In genomic region chr2:237627463-237628321, GRCh38 we compare ENCODE assay signal across 8 cellular contexts. TPM values are rescaled to one million over a fixed set of nuclear protein-coding genes. Genes with fewer than 3 reads are reported as not detected.
DNase-seq lines count a peak whose midpoint lies in the region; ATAC-seq and TF ChIP-seq lines count a peak whose summit lies in the region.

A gene with protein sequence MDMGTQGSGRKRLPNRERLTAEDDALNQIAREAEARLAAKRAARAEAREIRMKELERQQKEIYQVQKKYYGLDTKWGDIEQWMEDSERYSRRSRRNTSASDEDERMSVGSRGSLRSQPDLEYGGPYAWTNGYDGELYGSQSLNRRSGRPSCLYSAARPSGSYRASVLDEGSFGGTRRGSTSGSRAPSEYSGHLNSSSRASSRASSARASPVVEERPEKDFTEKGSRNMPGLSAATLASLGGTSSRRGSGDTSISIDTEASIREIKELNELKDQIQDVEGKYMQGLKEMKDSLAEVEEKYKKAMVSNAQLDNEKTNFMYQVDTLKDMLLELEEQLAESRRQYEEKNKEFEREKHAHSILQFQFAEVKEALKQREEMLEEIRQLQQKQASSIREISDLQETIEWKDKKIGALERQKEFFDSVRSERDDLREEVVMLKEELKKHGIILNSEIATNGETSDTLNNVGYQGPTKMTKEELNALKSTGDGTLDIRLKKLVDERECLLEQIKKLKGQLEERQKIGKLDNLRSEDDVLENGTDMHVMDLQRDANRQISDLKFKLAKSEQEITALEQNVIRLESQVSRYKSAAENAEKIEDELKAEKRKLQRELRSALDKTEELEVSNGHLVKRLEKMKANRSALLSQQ (plus strand): TSS chr2:237627587. CDS start chr2:237627645, 58 bp downstream.

- POLR2A ChIA-PET in HEK293 (lab: Yijun Ruan, JAX) = no interaction called here

- H3K4me3 ChIP-seq in HEK293 (ENCODE audit: low read depth, low read length) (peak within 1 kb of the TSS; percentile 52), neutrophil (ENCODE audit: low read depth in 1 of 2, low read length in 1 of 2) (peak within 1 kb of the TSS; percentile 23 to 38)

- DNase-seq in ACHN (peak; percentile 27), head of caudate nucleus (peak in 26 of 42 donors; percentile 8 to 68 (median 35))
- no peak for DNase-seq in activated T-helper 2 cell treated with anti-CD3 and anti-CD28 coated beads, Interferon-gamma antibody, Interleukin-2, Interleukin-4, amounts not matched to agents 10 μg/mL and 5 μg/mL and 100 μg/mL, durations not matched to agents 14 hours and 24 hours and 36 hours (ENCODE audit: low spot score)

- CTCF ChIA-PET in HEK293 (lab: Yijun Ruan, JAX) = interaction anchor here (0.7 to 1.0 kb wide), 3 partner anchors 41 to 1555 kb away, joined by 3 to 4 read pairs (median 3); no protein-coding TSS in a partner anchor

- H3K4me1 ChIP-seq in HEK293 (ENCODE audit: control insufficient read depth, insufficient read depth, low read length) (no peaks in the 10 kb centered on the region; the same call in 1 of the 2 replicates), neutrophil (ENCODE audit: control insufficient read depth in 1 of 2, insufficient read depth in 1 of 2, low read depth in 1 of 2, low read length in 1 of 2) (peaks cover 26 to 31% of the 10 kb centered on the region in 2 experiments)

- in situ Hi-C loops in ACHN (cut with HindIII; ENCODE audit: low pct_ligation_motif_present, low pct_unique_long_range_greater_than_20kb, low sequenced_read_pairs) = no loop called here

- H3K27me3 ChIP-seq in neutrophil = peaks cover 99% of the 10 kb centered on the region

- H3K9me3 Mint-ChIP-seq in activated T-helper 2 cell treated with anti-CD3 and anti-CD28 coated beads, Interferon-gamma antibody, Interleukin-2, Interleukin-4, amounts not matched to agents 10 μg/mL and 5 μg/mL and 100 μg/mL, durations not matched to agents 14 hours and 24 hours and 36 hours = no peaks in the 10 kb centered on the region

- no peaks in the 10 kb centered on the region for H3K36me3 Mint-ChIP-seq in activated T-helper 2 cell treated with anti-CD3 and anti-CD28 coated beads, Interferon-gamma antibody, Interleukin-2, Interleukin-4, amounts not matched to agents 10 μg/mL and 5 μg/mL and 100 μg/mL, durations not matched to agents 14 hours and 24 hours and 36 hours (ENCODE audit: low read depth)

- H3K36me3 ChIP-seq in HEK293 (ENCODE audit: control insufficient read depth in 2 of 2, insufficient read depth in 1 of 2, low read length in 2 of 2) (peaks cover 0 to 31% of the 10 kb centered on the region in 2 experiments; a peak in 1 of 3 replicates), neutrophil (no peaks in the 10 kb centered on the region)

- peak within 1 kb of the TSS; percentile 70 for H3K4me3 Mint-ChIP-seq in activated T-helper 2 cell treated with anti-CD3 and anti-CD28 coated beads, Interferon-gamma antibody, Interleukin-2, Interleukin-4, amounts not matched to agents 10 μg/mL and 5 μg/mL and 100 μg/mL, durations not matched to agents 14 hours and 24 hours and 36 hours (ENCODE audit: low read depth)

- H3K27ac ChIP-seq in HEK293 (ENCODE audit: extremely low read depth, low read depth, low read length) (peak within 1 kb of the TSS; percentile 46; the same call in 1 of the 2 replicates), neutrophil (no peak within 1 kb of the TSS)

- peaks cover 3% of the 10 kb centered on the region for H3K4me1 Mint-ChIP-seq in activated T-helper 2 cell treated with anti-CD3 and anti-CD28 coated beads, Interferon-gamma antibody, Interleukin-2, Interleukin-4, amounts not matched to agents 10 μg/mL and 5 μg/mL and 100 μg/mL, durations not matched to agents 14 hours and 24 hours and 36 hours (ENCODE audit: low read depth)

- intact Hi-C loops in activated T-helper 2 cell treated with anti-CD3 and anti-CD28 coated beads, Interferon-gamma antibody, Interleukin-2, Interleukin-4, amounts not matched to agents 10 μg/mL and 5 μg/mL and 100 μg/mL, durations not matched to agents 14 hours and 24 hours and 36 hours (cut with micrococcal nuclease) = loop anchor here (2.0 kb wide), 1 partner anchor 45 kb away; no protein-coding TSS in a partner anchor
- intact Hi-C loops in head of caudate nucleus (cut with DNase I) = no loop called here

- peaks cover 56% of the 10 kb centered on the region for H3K27me3 Mint-ChIP-seq in activated T-helper 2 cell treated with anti-CD3 and anti-CD28 coated beads, Interferon-gamma antibody, Interleukin-2, Interleukin-4, amounts not matched to agents 10 μg/mL and 5 μg/mL and 100 μg/mL, durations not matched to agents 14 hours and 24 hours and 36 hours (ENCODE audit: low read depth)

- no peak within 1 kb of the TSS for H3K27ac Mint-ChIP-seq in activated T-helper 2 cell treated with anti-CD3 and anti-CD28 coated beads, Interferon-gamma antibody, Interleukin-2, Interleukin-4, amounts not matched to agents 10 μg/mL and 5 μg/mL and 100 μg/mL, durations not matched to agents 14 hours and 24 hours and 36 hours

- TF ChIP-seq CTCF in HEK293 (tag by site-specific recombination; IDR thresholded peaks at IDR 0.05) (0 out of 2 replicates have a peak, but pooled peaks have one; percentile 22), neutrophil (IDR thresholded peaks at IDR 0.05) (no peak)

- ATAC-seq in GM19463 (IDR thresholded peaks at IDR 0.05; ENCODE audit: unreplicated experiment) (no peak), HG02885 (IDR thresholded peaks at IDR 0.05; ENCODE audit: poor library complexity, unreplicated experiment) (no peak), GM19395 (IDR thresholded peaks at IDR 0.05; ENCODE audit: unreplicated experiment) (no peak)

- H3K9me3 ChIP-seq in HEK293 (ENCODE audit: control insufficient read depth, insufficient read depth, low read depth, low read length) (no peaks in the 10 kb centered on the region), neutrophil (no peaks in the 10 kb centered on the region)

TF ChIP-seq in HEK293, 187 proteins besides CTCF, POLR2A, EP300 and RAD21:
- TF ChIP-seq ZBTB17 (tag by site-specific recombination; IDR thresholded peaks at IDR 0.05) (0 out of 2 replicates have a peak, but pooled peaks have one; percentile 14), OVOL3 (tag by site-specific recombination; IDR thresholded peaks at IDR 0.05) (no peak), ZNF19 (tag by site-specific recombination; IDR thresholded peaks at IDR 0.05; ENCODE audit: low read depth) (no peak), ZNF791 (tag by site-specific recombination; IDR thresholded peaks at IDR 0.05) (no peak), ZFHX2 (tag by site-specific recombination; conservative IDR thresholded peaks at IDR 0.05) (no peak), ZNF514 (tag by site-specific recombination; IDR thresholded peaks at IDR 0.05) (no peak), ZNF140 (tag by site-specific recombination; IDR thresholded peaks at IDR 0.05) (no peak), ZFP41 (tag by site-specific recombination; IDR thresholded peaks at IDR 0.05; ENCODE audit: borderline replicate concordance) (no peak), ZNF335 (tag by site-specific recombination; conservative IDR thresholded peaks at IDR 0.05) (peak; percentile 62), PRDM1 (tag by site-specific recombination; IDR thresholded peaks at IDR 0.05) (no peak), ZNF449 (tag by site-specific recombination; IDR thresholded peaks at IDR 0.05) (no peak), YY1 (tag by site-specific recombination; IDR thresholded peaks at IDR 0.05) (no peak), ZSCAN23 (tag by site-specific recombination; IDR thresholded peaks at IDR 0.05) (no peak), ZNF394 (tag by site-specific recombination; IDR thresholded peaks at IDR 0.05; ENCODE audit: borderline replicate concordance) (no peak), SP2 (tag by site-specific recombination; IDR thresholded peaks at IDR 0.05) (no peak)
- TF ChIP-seq, protein P1, sequence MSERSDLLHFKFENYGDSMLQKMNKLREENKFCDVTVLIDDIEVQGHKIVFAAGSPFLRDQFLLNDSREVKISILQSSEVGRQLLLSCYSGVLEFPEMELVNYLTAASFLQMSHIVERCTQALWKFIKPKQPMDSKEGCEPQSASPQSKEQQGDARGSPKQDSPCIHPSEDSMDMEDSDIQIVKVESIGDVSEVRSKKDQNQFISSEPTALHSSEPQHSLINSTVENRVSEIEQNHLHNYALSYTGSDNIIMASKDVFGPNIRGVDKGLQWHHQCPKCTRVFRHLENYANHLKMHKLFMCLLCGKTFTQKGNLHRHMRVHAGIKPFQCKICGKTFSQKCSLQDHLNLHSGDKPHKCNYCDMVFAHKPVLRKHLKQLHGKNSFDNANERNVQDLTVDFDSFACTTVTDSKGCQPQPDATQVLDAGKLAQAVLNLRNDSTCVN (tag by site-specific recombination; optimal IDR thresholded peaks at IDR 0.05) = peak; percentile 13
- TF ChIP-seq, protein P2, sequence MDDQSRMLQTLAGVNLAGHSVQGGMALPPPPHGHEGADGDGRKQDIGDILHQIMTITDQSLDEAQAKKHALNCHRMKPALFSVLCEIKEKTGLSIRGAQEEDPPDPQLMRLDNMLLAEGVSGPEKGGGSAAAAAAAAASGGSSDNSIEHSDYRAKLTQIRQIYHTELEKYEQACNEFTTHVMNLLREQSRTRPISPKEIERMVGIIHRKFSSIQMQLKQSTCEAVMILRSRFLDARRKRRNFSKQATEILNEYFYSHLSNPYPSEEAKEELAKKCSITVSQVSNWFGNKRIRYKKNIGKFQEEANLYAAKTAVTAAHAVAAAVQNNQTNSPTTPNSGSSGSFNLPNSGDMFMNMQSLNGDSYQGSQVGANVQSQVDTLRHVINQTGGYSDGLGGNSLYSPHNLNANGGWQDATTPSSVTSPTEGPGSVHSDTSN (CRISPR knock-in tag; IDR thresholded peaks at IDR 0.05) = 0 out of 2 replicates have a peak, but pooled peaks have one; percentile 23

RNA-seq across cellular contexts. Expression of the gene that starts here (rescaled TPM):
- total RNA-seq in activated T-helper 2 cell treated with anti-CD3 and anti-CD28 coated beads, Interferon-gamma antibody, Interleukin-2, Interleukin-4, amounts not matched to agents 10 μg/mL and 5 μg/mL and 100 μg/mL, durations not matched to agents 14 hours and 24 hours and 36 hours = 254 and 256 TPM in 2 replicates
